Comparison of ENCODE assay signal across 11 cellular contexts in genomic region chr17:50468120-50469004, GRCh38. TPM values are rescaled to one million over a fixed set of nuclear protein-coding genes. Genes with fewer than 3 reads are reported as not detected.
DNase-seq lines count a peak whose midpoint lies in the region; ATAC-seq, FAIRE-seq and TF ChIP-seq lines count a peak whose summit lies in the region.
"Had no signal": no experiment of that assay in that cellular context is flagged by ENCODE, and none has a peak within 500 bp of the region (broad histone marks: within the 10 kb centered on the region; RNA-seq: fewer than 3 reads in every experiment).

Gene CHAD (minus strand): TSS chr17:50468880. CDS start chr17:50468813, 67 bp downstream.

- H3K56ac ChIP-seq in IMR-90 (ENCODE audit: extremely low read depth, insufficient read depth, low read length), result no peak within 1 kb of the TSS

- FAIRE-seq in GM12892 (lab: Jason Lieb, UNC), result no peak

- intact Hi-C loops in IMR-90 (cut with micrococcal nuclease), result no loop called here

- CTCF ChIA-PET in AG04449 (lab: Yijun Ruan, JAX) (interaction anchor here (0.6 to 1.8 kb wide), 6 partner anchors 8 to 71 kb away, joined by 3 to 12 read pairs (median 4); partner anchors contain the start of genes LRRC59 and RSAD1), IMR-90 (lab: Yijun Ruan, JAX) (interaction anchor here (0.6 kb wide), 1 partner anchor 8 kb away, joined by 3 read pairs; no protein-coding TSS in a partner anchor)

- in situ Hi-C loops in IMR-90 (cut with MboI; ENCODE audit: low sequenced_read_pairs), result no loop called here

- no peaks in the 10 kb centered on the region for H3K79me1 ChIP-seq in IMR-90 (ENCODE audit: low read depth in 1 of 2, low read length in 2 of 2)

- H2BK120ac ChIP-seq in IMR-90 (ENCODE audit: low read depth, low read length), result no peak within 1 kb of the TSS

- H3K14ac ChIP-seq in IMR-90 (replicated peaks; ENCODE audit: low read depth, low read length), result no peak within 1 kb of the TSS

- no peak within 1 kb of the TSS for H3K27ac ChIP-seq in IMR-90 (ENCODE audit: insufficient read depth, low read length)

- no peak within 1 kb of the TSS for H3K4ac ChIP-seq in IMR-90 (ENCODE audit: low read depth, low read length)

- no peak within 1 kb of the TSS for H3K18ac ChIP-seq in IMR-90 (ENCODE audit: low read depth, low read length)

- no peaks in the 10 kb centered on the region for H3K9me1 ChIP-seq in IMR-90 (ENCODE audit: insufficient read depth, low read length)

- H3K27me3 ChIP-seq in IMR-90 (ENCODE audit: control insufficient read depth, insufficient read depth, low read length), result peaks cover 27% of the 10 kb centered on the region

- H3K27me3 Mint-ChIP-seq in nephron (ENCODE audit: low read depth), result peaks cover 57% of the 10 kb centered on the region

- TF ChIP-seq CTCF in AG04449 (IDR thresholded peaks at IDR 0.05; ENCODE audit: insufficient read depth, low read length, missing control alignments) (no peak), IMR-90 (conservative IDR thresholded peaks at IDR 0.05; ENCODE audit: low read depth, low read length) (no peak), foreskin fibroblast (IDR thresholded peaks at IDR 0.05; ENCODE audit: low read depth, low read length) (no peak), nephron (IDR thresholded peaks at IDR 0.05; ENCODE audit: unreplicated experiment in 3 of 3) (no peak)

- no peak within 1 kb of the TSS for H4K5ac ChIP-seq in IMR-90 (ENCODE audit: low read depth, low read length)

- no peak for TF ChIP-seq RAD21 in IMR-90 (IDR thresholded peaks at IDR 0.05; ENCODE audit: low read length)

- H4K91ac ChIP-seq in IMR-90 (ENCODE audit: insufficient read depth, low read depth, low read length), result no peak within 1 kb of the TSS

- H2AK9ac ChIP-seq in IMR-90 (replicated peaks; ENCODE audit: low read depth, low read length, poor library complexity), result no peak within 1 kb of the TSS

- H3K9me3 ChIP-seq in IMR-90 (ENCODE audit: control insufficient read depth, insufficient read depth, low read length), result no peaks in the 10 kb centered on the region

- H3K4me1 ChIP-seq in IMR-90 (ENCODE audit: control insufficient read depth, insufficient read depth, low read length), result peaks cover 2% of the 10 kb centered on the region

- no peak for TF ChIP-seq POLR2A in IMR-90 (IDR thresholded peaks at IDR 0.05; ENCODE audit: low read depth, low read length)
- TF ChIP-seq POLR2A in GM12892 (IDR thresholded peaks at IDR 0.05; ENCODE audit: low read depth, low read length), result no peak

- H3K4me3 ChIP-seq in AG04449 (ENCODE audit: low read depth, low read length) (peak within 1 kb of the TSS; percentile 34), IMR-90 (ENCODE audit: insufficient read depth, low read depth, low read length) (no peak within 1 kb of the TSS), foreskin fibroblast (ENCODE audit: low read depth in 1 of 2, low read length in 2 of 2) (peak within 1 kb of the TSS; percentile 20 to 22)

- H2BK15ac ChIP-seq in IMR-90 (ENCODE audit: low read depth, low read length), result no peak within 1 kb of the TSS

- WGBS in IMR-90 (ENCODE audit: extremely low coverage in 2 of 2, insufficient read length in 1 of 2), 2 experiments, result 34% methylated on average over 37 of the region's 66 CpGs; no CpG with 5 or more reads in 1 of the 2 experiments

- BruUV-seq in IMR-90 (replicated peaks; lab: Mats Ljungman, UMichigan), result no TSS peak

- H4K20me1 ChIP-seq in IMR-90 (ENCODE audit: insufficient read depth, low read length), result no peaks in the 10 kb centered on the region; the same call in 1 of the 2 replicates

- H3K27ac Mint-ChIP-seq in nephron, result no peak within 1 kb of the TSS

- no peak within 1 kb of the TSS for H2BK5ac ChIP-seq in IMR-90 (ENCODE audit: low read depth, low read length, poor library complexity, severe bottlenecking)

- H3K36me3 ChIP-seq in IMR-90 (ENCODE audit: control insufficient read depth, insufficient read depth, low read length), result peaks cover 9% of the 10 kb centered on the region; the same call in 1 of the 2 replicates

- dilution Hi-C loops in IMR-90 (cut with HindIII; ENCODE audit: low sequenced_read_pairs, unreplicated experiment), result no loop called here

- peak within 1 kb of the TSS; percentile 29 for H2AFZ ChIP-seq in IMR-90 (replicated peaks; ENCODE audit: low read length, poor library complexity)

- DNase-seq in AG04449 (ENCODE audit: low read depth, low spot score) (no peak), IMR-90 (no peak), foreskin fibroblast (peak in 1 of 2 donors; percentile 32), GM12892 (ENCODE audit: insufficient read length) (no peak), germinal center (ENCODE audit: low spot score) (no peak), NCI-H1092 treated with DMSO at 0.1 percent for 48 hours (lab: John Stamatoyannopoulos, UW) (no peak), foreskin melanocyte (no peak)
- DNase-seq: DMS53, midbrain had no signal

- H2AK5ac ChIP-seq in IMR-90 (ENCODE audit: low read depth, low read length), result no peak within 1 kb of the TSS

- H3K4me2 ChIP-seq in IMR-90 (ENCODE audit: low read depth, low read length), result peak within 1 kb of the TSS; percentile 75

- no peak within 1 kb of the TSS for H2BK20ac ChIP-seq in IMR-90 (ENCODE audit: low read depth, low read length)

- H3K36me3 Mint-ChIP-seq in nephron (ENCODE audit: low read depth), result peaks cover 13% of the 10 kb centered on the region

- peak within 1 kb of the TSS; percentile 65 to 70 (median 66) for H3K4me3 Mint-ChIP-seq in nephron

- H4K8ac ChIP-seq in IMR-90 (ENCODE audit: low read depth in 2 of 2, low read length in 2 of 2), result no peak within 1 kb of the TSS

- H3K23ac ChIP-seq in IMR-90 (ENCODE audit: low read depth, low read length), result no peak within 1 kb of the TSS

- POLR2A ChIA-PET in AG04449 (lab: Yijun Ruan, JAX) (no interaction called here), IMR-90 (lab: Charles Lee; ENCODE audit: unreplicated experiment) (interaction anchor here (0.7 kb wide), 1 partner anchor 1429 kb away, joined by 4 read pairs; no protein-coding TSS in a partner anchor)

- H3K9me3 Mint-ChIP-seq in nephron, result no peaks in the 10 kb centered on the region

- peak; percentile 75 for ATAC-seq in IMR-90 (ENCODE audit: low read depth)

- H3K9ac ChIP-seq in IMR-90 (ENCODE audit: low read depth, low read length), result no peak within 1 kb of the TSS

- H3K4me1 Mint-ChIP-seq in nephron, result peaks cover 42% of the 10 kb centered on the region

TF ChIP-seq in IMR-90, 13 proteins besides CTCF, POLR2A, EP300 and RAD21:
- TF ChIP-seq RCOR1 (IDR thresholded peaks at IDR 0.05; ENCODE audit: insufficient replicate concordance, low read length) (no peak), USF2 (IDR thresholded peaks at IDR 0.05; ENCODE audit: low read depth, low read length) (no peak), RFX5 (IDR thresholded peaks at IDR 0.05; ENCODE audit: low read depth, low read length) (no peak), CEBPB (IDR thresholded peaks at IDR 0.05; ENCODE audit: low read depth, low read length) (no peak), MXI1 (IDR thresholded peaks at IDR 0.05; ENCODE audit: borderline replicate concordance, low read depth, low read length) (no peak), NFE2L2 (IDR thresholded peaks at IDR 0.05; ENCODE audit: low read depth, low read length) (no peak), FOS (IDR thresholded peaks at IDR 0.05; ENCODE audit: low read depth, low read length) (no peak), BHLHE40 (IDR thresholded peaks at IDR 0.05; ENCODE audit: low read depth, low read length) (no peak), SMC3 (IDR thresholded peaks at IDR 0.05; ENCODE audit: low read depth, low read length) (no peak), MAFK (IDR thresholded peaks at IDR 0.05; ENCODE audit: low read depth, low read length) (no peak), CHD1 (IDR thresholded peaks at IDR 0.05; ENCODE audit: low read depth, low read length) (no peak), ELK1 (IDR thresholded peaks at IDR 0.05; ENCODE audit: borderline replicate concordance, low read depth, low read length) (no peak)

RNA-seq across cellular contexts. Expression of gene CHAD, which starts in this region (rescaled TPM):
- total RNA-seq in IMR-90 (2012; rRNA removed), result not detected in 2 replicates
- polyA plus RNA-seq in IMR-90 (2012; rRNA removed), result 0.03 TPM in 1 of 2 replicates, not detected in the other
- polyA plus RNA-seq in IMR-90 (2012; cell fraction: cytosol; rRNA removed), result 0.06 TPM in 1 of 2 replicates, not detected in the other
- not detected in 2 replicates for polyA plus RNA-seq in IMR-90 (2012; cell fraction: nucleus; rRNA removed; ENCODE audit: low replicate concordance)
- polyA plus RNA-seq in GM12892 (2012; ENCODE audit: missing spikeins), result 0.76 TPM
- total RNA-seq: HT-29 had no signal

Comparison
In these comparisons a context has a peak if more than half of its experiments do, and no peak if none do; other contexts are left out.
1. Peak in ATAC-seq and H3K4me2 ChIP-seq in IMR-90; RNA of the gene not detected or under 1 TPM.